In genomic region chr3:185103359-185104127, GRCh38 we compare ENCODE assay signal across 18 cellular contexts. TPM values are rescaled to one million over a fixed set of nuclear protein-coding genes. Genes with fewer than 3 reads are reported as not detected.
"Had no signal": no experiment of that assay in that cellular context is flagged by ENCODE, and none has a peak within 500 bp of the region (broad histone marks: within the 10 kb centered on the region; RNA-seq: fewer than 3 reads in every experiment).

No MANE protein-coding gene starts in this region.

- DNase-seq: cortex of kidney; dorsolateral prefrontal cortex; effector CD8-positive, alpha-beta T cell; foreskin melanocyte; heart left ventricle; hypothalamus; mammary epithelial cell; mucosa of descending colon; naive thymus-derived CD8-positive, alpha-beta T cell; posterior cingulate gyrus; small intestine; stimulated activated CD4-positive, alpha-beta T cell treated with anti-CD3 and anti-CD28 coated beads, Interleukin-12 subunit alpha, Interleukin-12 subunit beta, amount 100 ng/mL, for 4 hours; stimulated activated naive CD4-positive, alpha-beta T cell; stomach; substantia nigra had no signal

- H3K36me3 Mint-ChIP-seq: type B pancreatic cell had no signal

- H3K27ac ChIP-seq: dorsolateral prefrontal cortex, heart left ventricle, neutrophil, right atrium auricular region, stomach had no signal

- H3K36me3 ChIP-seq: heart left ventricle, neutrophil, right atrium auricular region, stomach had no signal

- H3K27me3 Mint-ChIP-seq: type B pancreatic cell had no signal

- H3K9me3 ChIP-seq: neutrophil had no signal

- H3K27ac Mint-ChIP-seq: naive thymus-derived CD8-positive, alpha-beta T cell; type B pancreatic cell had no signal

- H3K4me1 ChIP-seq: right atrium auricular region had no signal

- H3K4me1 Mint-ChIP-seq: naive thymus-derived CD8-positive, alpha-beta T cell had no signal

- H3K27me3 ChIP-seq: dorsolateral prefrontal cortex, heart left ventricle, neutrophil, right atrium auricular region, stomach had no signal

- H3K4me3 Mint-ChIP-seq: naive thymus-derived CD8-positive, alpha-beta T cell; type B pancreatic cell had no signal

- H3K4me3 ChIP-seq: dorsolateral prefrontal cortex, heart left ventricle, mucosa of descending colon, right atrium auricular region, stomach had no signal

RNA-seq across cellular contexts. Expression of gene C3orf70, which starts 49.3 kb away (rescaled TPM):
- total RNA-seq: naive thymus-derived CD8-positive, alpha-beta T cell had no signal
